ENCODE assay signal across 21 cellular contexts in genomic region chr15:69094124-69095030, GRCh38.
DNase-seq lines count a peak whose midpoint lies in the region; ATAC-seq, FAIRE-seq and TF ChIP-seq lines count a peak whose summit lies in the region.
"Had no signal": no experiment of that assay in that cellular context is flagged by ENCODE, and none has a peak within 500 bp of the region (broad histone marks: within the 10 kb centered on the region; RNA-seq: fewer than 3 reads in every experiment).

No MANE protein-coding gene starts in this region.

- no peak overlapping the region for H3K4me3 Mint-ChIP-seq in WTC11
- H3K4me3 Mint-ChIP-seq: CD4-positive, CD25-positive, alpha-beta regulatory T cell; T-helper 17 cell had no signal

- no peak overlapping the region for H3K4me2 ChIP-seq in A549
- no peak overlapping the region for H3K4me2 ChIP-seq in smooth muscle cell

- H3K36me3 ChIP-seq in smooth muscle cell (ENCODE audit: low read depth) = no peaks in the 10 kb centered on the region

- no peak for TF ChIP-seq POLR2A in A549 (IDR thresholded peaks at IDR 0.05; ENCODE audit: low read length)

- peaks cover 12% of the 10 kb centered on the region for H3K27me3 ChIP-seq in smooth muscle cell (ENCODE audit: low read depth)

- no peaks in the 10 kb centered on the region for H3F3A ChIP-seq in smooth muscle cell (ENCODE audit: low read depth)

- no peak for FAIRE-seq in A549 (lab: Jason Lieb, UNC)

- 89% methylated on average over 8 of the region's 10 CpGs for WGBS in A549 (ENCODE audit: missing lambda C conversion rate)
- 69% methylated on average over 9 of the region's 10 CpGs for WGBS in smooth muscle cell (ENCODE audit: low lambda C conversion rate)

- H3K4me1 ChIP-seq in A549 (peaks cover 45% of the 10 kb centered on the region), smooth muscle cell (ENCODE audit: low read depth) (peaks cover 3% of the 10 kb centered on the region)

- H3K27ac ChIP-seq in A549 (peak overlapping the region; percentile 5 to 80; a peak in 3 of 6 replicates), smooth muscle cell (ENCODE audit: low read depth) (no peak overlapping the region)
- H3K27ac ChIP-seq: HL-60 had no signal

- no peaks in the 10 kb centered on the region for H4K20me1 ChIP-seq in smooth muscle cell (ENCODE audit: low read depth)

- H3K27ac Mint-ChIP-seq in WTC11 = no peak overlapping the region
- H3K27ac Mint-ChIP-seq: IgD-negative memory B cell, T-helper 17 cell had no signal

- no peak for TF ChIP-seq RAD21 in A549 (conservative IDR thresholded peaks at IDR 0.05 in 1 of 2, IDR thresholded peaks at IDR 0.05 in 1 of 2)

- ATAC-seq in A549 (no peak), WTC11 (peak; percentile 7; the same call in 1 of the 2 replicates), esophagus mucosa (peak; percentile 24), HG03342 (IDR thresholded peaks at IDR 0.05; ENCODE audit: unreplicated experiment) (no peak)
- ATAC-seq: GM12878, T-helper 17 cell had no signal

- TF ChIP-seq EP300 in A549 (IDR thresholded peaks at IDR 0.05) = no peak

- CTCF ChIA-PET in A549 (lab: Yijun Ruan, JAX) (interaction anchor here (0.7 to 0.8 kb wide), 2 partner anchors 63 to 171 kb away, joined by 3 read pairs; no protein-coding TSS in a partner anchor), WTC11 (lab: Charles Lee) (interaction anchor here (1.0 to 2.0 kb wide), 2 partner anchors 35 to 63 kb away, joined by 3 to 9 read pairs; no protein-coding TSS in a partner anchor)

- no peak overlapping the region for H2AFZ ChIP-seq in smooth muscle cell (ENCODE audit: low read depth)

- TF ChIP-seq CTCF in A549 (IDR thresholded peaks at IDR 0.05) (no peak), WTC11 (IDR thresholded peaks at IDR 0.05) (no peak), smooth muscle cell (IDR thresholded peaks at IDR 0.05; ENCODE audit: borderline replicate concordance, insufficient read depth, poor library complexity, severe bottlenecking) (no peak)

- DNase-seq in A549 (ENCODE audit: low read depth in 1 of 2, low spot score in 1 of 2) (no peak), COR-L47 (lab: John Stamatoyannopoulos, UW) (peak; percentile 31), WTC11 (ENCODE audit: low spot score) (no peak), smooth muscle cell (lab: John Stamatoyannopoulos, UW; ENCODE audit: unreplicated experiment) (no peak), NCI-H128 (lab: John Stamatoyannopoulos, UW; ENCODE audit: unreplicated experiment) (no peak), H4 (ENCODE audit: low spot score) (no peak)
- DNase-seq: Calu3; CD4-positive, CD25-positive, alpha-beta regulatory T cell; DND-41; GDM1; H9; NCI-H1105 treated with DMSO at 0.1 percent for 48 hours; NCI-H1930; NCI-H524 treated with DMSO at 0.1 percent for 48 hours; SHP77 treated with DMSO at 0.1 percent for 48 hours; T-helper 17 cell had no signal

- H3K9ac ChIP-seq in smooth muscle cell (ENCODE audit: low read depth) = no peak overlapping the region

- no peaks in the 10 kb centered on the region for H3K79me2 ChIP-seq in smooth muscle cell (ENCODE audit: low read depth)

- no peaks in the 10 kb centered on the region for H3K36me3 Mint-ChIP-seq in WTC11
- H3K36me3 Mint-ChIP-seq: CD4-positive, CD25-positive, alpha-beta regulatory T cell; IgD-negative memory B cell had no signal

- POLR2A ChIA-PET in A549 (lab: Yijun Ruan, JAX) (no interaction called here), WTC11 (lab: Charles Lee) (no interaction called here)

- H3K9me3 ChIP-seq in A549 (no peaks in the 10 kb centered on the region), smooth muscle cell (replicated peaks; ENCODE audit: low read depth) (no peaks in the 10 kb centered on the region)

- 0 out of 2 replicates have a peak, but pooled peaks cover 3% of the 10 kb centered on the region for H3K9me3 Mint-ChIP-seq in WTC11

- H3K4me3 ChIP-seq in A549 = no peak overlapping the region
- no peak overlapping the region for H3K4me3 ChIP-seq in smooth muscle cell
- H3K4me3 ChIP-seq: GM12878 had no signal

- no peaks in the 10 kb centered on the region; the same call in 1 of the 2 replicates for H3K27me3 Mint-ChIP-seq in WTC11 (ENCODE audit: low read depth)
- H3K27me3 Mint-ChIP-seq: CD4-positive, CD25-positive, alpha-beta regulatory T cell had no signal

- H3K4me1 Mint-ChIP-seq in WTC11 = peaks cover 66% of the 10 kb centered on the region
- H3K4me1 Mint-ChIP-seq: IgD-negative memory B cell had no signal

TF ChIP-seq in A549, 52 proteins besides CTCF, POLR2A, EP300 and RAD21:
- TF ChIP-seq REST (IDR thresholded peaks at IDR 0.05) (no peak), PBX3 (IDR thresholded peaks at IDR 0.05) (no peak)

TF ChIP-seq in WTC11, 78 proteins besides CTCF, POLR2A, EP300 and RAD21 (continues in another document):
- TF ChIP-seq HMGXB4 (CRISPR knock-in tag; IDR thresholded peaks at IDR 0.05) = no peak
- TF ChIP-seq, protein P1, sequence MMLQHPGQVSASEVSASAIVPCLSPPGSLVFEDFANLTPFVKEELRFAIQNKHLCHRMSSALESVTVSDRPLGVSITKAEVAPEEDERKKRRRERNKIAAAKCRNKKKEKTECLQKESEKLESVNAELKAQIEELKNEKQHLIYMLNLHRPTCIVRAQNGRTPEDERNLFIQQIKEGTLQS (CRISPR knock-in tag; conservative IDR thresholded peaks at IDR 0.05) = no peak
- TF ChIP-seq SMAD4 (CRISPR knock-in tag; IDR thresholded peaks at IDR 0.05) = no peak
- no peak for TF ChIP-seq ZNF423 (CRISPR knock-in tag; IDR thresholded peaks at IDR 0.05)
- TF ChIP-seq PREB (CRISPR knock-in tag; IDR thresholded peaks at IDR 0.05; ENCODE audit: borderline replicate concordance) = no peak
- TF ChIP-seq, protein P2, sequence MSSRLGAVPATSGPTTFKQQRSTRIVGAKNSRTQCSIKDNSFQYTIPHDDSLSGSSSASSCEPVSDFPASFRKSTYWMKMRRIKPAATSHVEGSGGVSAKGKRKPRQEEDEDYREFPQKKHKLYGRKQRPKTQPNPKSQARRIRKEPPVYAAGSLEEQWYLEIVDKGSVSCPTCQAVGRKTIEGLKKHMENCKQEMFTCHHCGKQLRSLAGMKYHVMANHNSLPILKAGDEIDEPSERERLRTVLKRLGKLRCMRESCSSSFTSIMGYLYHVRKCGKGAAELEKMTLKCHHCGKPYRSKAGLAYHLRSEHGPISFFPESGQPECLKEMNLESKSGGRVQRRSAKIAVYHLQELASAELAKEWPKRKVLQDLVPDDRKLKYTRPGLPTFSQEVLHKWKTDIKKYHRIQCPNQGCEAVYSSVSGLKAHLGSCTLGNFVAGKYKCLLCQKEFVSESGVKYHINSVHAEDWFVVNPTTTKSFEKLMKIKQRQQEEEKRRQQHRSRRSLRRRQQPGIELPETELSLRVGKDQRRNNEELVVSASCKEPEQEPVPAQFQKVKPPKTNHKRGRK (CRISPR knock-in tag; IDR thresholded peaks at IDR 0.05; ENCODE audit: borderline replicate concordance) = no peak
- no peak for TF ChIP-seq NR2C2 (CRISPR knock-in tag; IDR thresholded peaks at IDR 0.05)
- no peak for TF ChIP-seq AFF4 (CRISPR knock-in tag; IDR thresholded peaks at IDR 0.05; ENCODE audit: borderline replicate concordance)
- no peak for TF ChIP-seq ZNF671 (CRISPR knock-in tag; IDR thresholded peaks at IDR 0.05)
- no peak for TF ChIP-seq FOXP1 (CRISPR knock-in tag; IDR thresholded peaks at IDR 0.05; ENCODE audit: borderline replicate concordance)

Comparison
In these comparisons a context has a peak if more than half of its experiments do, and no peak if none do; other contexts are left out.
1. ATAC-seq: peak in WTC11 (single experiment) and esophagus mucosa (single experiment); none in A549 (0 of 2) and HG03342 (single experiment).